In genomic region chr22:17396531-17396930, GRCh38 we compare ENCODE assay signal across 14 cellular contexts. TPM values are rescaled to one million over a fixed set of nuclear protein-coding genes. Genes with fewer than 3 reads are reported as not detected.
"Had no signal": no experiment of that assay in that cellular context is flagged by ENCODE, and none has a peak within 500 bp of the region (broad histone marks: within the 10 kb centered on the region; RNA-seq: fewer than 3 reads in every experiment).

No MANE protein-coding gene starts in this region.

- H3K27ac Mint-ChIP-seq: activated CD8-positive, alpha-beta T cell treated with anti-CD3 and anti-CD28 coated beads, Interleukin-2, amount 10 ng/mL, durations not matched to agents 7 days and 5 days; activated naive CD8-positive, alpha-beta T cell treated with anti-CD3 and anti-CD28 coated beads, Interleukin-2, amount 10 ng/mL, durations not matched to agents 7 days and 5 days; natural killer cell; T-helper 2 cell treated with Interferon-gamma antibody and Interleukin-4, amounts not matched to agents 5 μg/mL and 100 μg/mL, for 36 hours had no signal

- H3K36me3 ChIP-seq: gastroesophageal sphincter, prostate gland had no signal

- H3K27me3 ChIP-seq: gastroesophageal sphincter, testis had no signal

- H3K4me3 ChIP-seq: gastroesophageal sphincter, mucosa of descending colon, prostate gland, testis had no signal

- DNase-seq: activated CD8-positive, alpha-beta memory T cell treated with anti-CD3 and anti-CD28 coated beads, Interleukin-2, amount 50 U/mL, for 48 hours; activated CD8-positive, alpha-beta T cell treated with anti-CD3 and anti-CD28 coated beads, Interleukin-2, amount 10 ng/mL, durations not matched to agents 7 days and 5 days; activated naive CD8-positive, alpha-beta T cell treated with anti-CD3 and anti-CD28 coated beads, Interleukin-2, amount 10 ng/mL, durations not matched to agents 7 days and 5 days; anterior cingulate cortex; mammary epithelial cell; mucosa of descending colon; natural killer cell; stimulated activated CD4-positive, alpha-beta T cell treated with anti-CD3 and anti-CD28 coated beads, Interleukin-2, amount 100 ng/mL, for 48 hours; stimulated activated naive CD8-positive, alpha-beta T cell treated with anti-CD3 and anti-CD28 coated beads, Interleukin-15, Interleukin-2, amounts not matched to agents 100 U/mL and 50 U/mL, for 24 hours; testis had no signal

- ATAC-seq: activated CD8-positive, alpha-beta T cell treated with anti-CD3 and anti-CD28 coated beads, Interleukin-2, amount 10 ng/mL, durations not matched to agents 7 days and 5 days; gastroesophageal sphincter; mucosa of descending colon; natural killer cell; stimulated activated naive CD8-positive, alpha-beta T cell treated with anti-CD3 and anti-CD28 coated beads, Interleukin-15, Interleukin-2, amounts not matched to agents 100 U/mL and 50 U/mL, for 24 hours had no signal

- H3K9me3 Mint-ChIP-seq: activated naive CD8-positive, alpha-beta T cell treated with anti-CD3 and anti-CD28 coated beads, Interleukin-2, amount 10 ng/mL, durations not matched to agents 7 days and 5 days; natural killer cell; T-helper 2 cell treated with Interferon-gamma antibody and Interleukin-4, amounts not matched to agents 5 μg/mL and 100 μg/mL, for 36 hours had no signal

- H3K4me1 Mint-ChIP-seq: activated naive CD8-positive, alpha-beta T cell treated with anti-CD3 and anti-CD28 coated beads, Interleukin-2, amount 10 ng/mL, durations not matched to agents 7 days and 5 days; natural killer cell had no signal

- H3K9me3 ChIP-seq: gastroesophageal sphincter, mucosa of descending colon, prostate gland, testis had no signal

- H3K27ac ChIP-seq: gastroesophageal sphincter, prostate gland, testis had no signal

- H3K36me3 Mint-ChIP-seq: activated naive CD8-positive, alpha-beta T cell treated with anti-CD3 and anti-CD28 coated beads, Interleukin-2, amount 10 ng/mL, durations not matched to agents 7 days and 5 days; natural killer cell had no signal

- H3K4me1 ChIP-seq: gastroesophageal sphincter, prostate gland, testis had no signal

- H3K4me3 Mint-ChIP-seq: activated CD8-positive, alpha-beta T cell treated with anti-CD3 and anti-CD28 coated beads, Interleukin-2, amount 10 ng/mL, durations not matched to agents 7 days and 5 days; activated naive CD8-positive, alpha-beta T cell treated with anti-CD3 and anti-CD28 coated beads, Interleukin-2, amount 10 ng/mL, durations not matched to agents 7 days and 5 days; natural killer cell; T-helper 2 cell treated with Interferon-gamma antibody and Interleukin-4, amounts not matched to agents 5 μg/mL and 100 μg/mL, for 36 hours had no signal

RNA-seq across cellular contexts. Expression of gene CECR2, which starts 27.3 kb away (rescaled TPM):
- total RNA-seq: activated CD8-positive, alpha-beta T cell treated with anti-CD3 and anti-CD28 coated beads, Interleukin-2, amount 10 ng/mL, durations not matched to agents 7 days and 5 days; endothelial cell of umbilical vein had no signal
